9 cellular contexts compared by ENCODE assay signal in genomic region chr2:98476192-98476868, GRCh38. TPM values are rescaled to one million over a fixed set of nuclear protein-coding genes. Genes with fewer than 3 reads are reported as not detected.
A peak's percentile ranks its signal among the peaks of the same experiment; 100 is the strongest.
DNase-seq lines count a peak whose midpoint lies in the region; ATAC-seq and TF ChIP-seq lines count a peak whose summit lies in the region.
"Had no signal": no experiment of that assay in that cellular context is flagged by ENCODE, and none has a peak within 500 bp of the region (broad histone marks: within the 10 kb centered on the region; RNA-seq: fewer than 3 reads in every experiment).

No MANE protein-coding gene starts in this region.

- no peaks in the 10 kb centered on the region for H3K9me3 ChIP-seq in SJCRH30 (replicated peaks)
- H3K9me3 ChIP-seq in neuronal stem cell (replicated peaks in 1 of 2; ENCODE audit: control insufficient read depth in 2 of 2, insufficient read depth in 1 of 2, low read depth in 1 of 2, low read length in 2 of 2) = no peaks in the 10 kb centered on the region
- H3K9me3 ChIP-seq in left ventricle myocardium inferior (replicated peaks) = no peaks in the 10 kb centered on the region

- DNase-seq in NCI-H510A treated with DMSO at 0.1 percent for 48 hours (lab: John Stamatoyannopoulos, UW) (peak; percentile 32), NCI-H510A (lab: John Stamatoyannopoulos, UW) (no peak), SJCRH30 (peak; percentile 53 to 65), neuronal stem cell (ENCODE audit: low spot score) (no peak), left ventricle myocardium inferior (no peak)
- DNase-seq in stimulated activated CD4-positive, alpha-beta T cell treated with anti-CD3 and anti-CD28 coated beads, Interleukin-4, amount 100 ng/mL, for 4 hours = no peak
- DNase-seq: naive B cell had no signal

- no peak for TF ChIP-seq CTCF in left ventricle myocardium inferior (IDR thresholded peaks at IDR 0.05; ENCODE audit: borderline replicate concordance)

- H2AFZ ChIP-seq in neuronal stem cell (ENCODE audit: low read length) = no peak overlapping the region

- H3K79me1 ChIP-seq in neuronal stem cell (ENCODE audit: low read depth, low read length) = peaks cover 7% of the 10 kb centered on the region

- H3K27me3 ChIP-seq in SJCRH30 (no peaks in the 10 kb centered on the region), neuronal stem cell (ENCODE audit: control insufficient read depth in 3 of 3, insufficient read depth in 3 of 3, low read depth in 1 of 3, low read length in 3 of 3) (no peaks in the 10 kb centered on the region), left ventricle myocardium inferior (ENCODE audit: low read depth) (no peaks in the 10 kb centered on the region)

- no peak overlapping the region for H3K4ac ChIP-seq in neuronal stem cell (ENCODE audit: low read length)

- ATAC-seq in HG02642 (IDR thresholded peaks at IDR 0.05; ENCODE audit: poor library complexity, unreplicated experiment) (peak; percentile 31), HG02885 (IDR thresholded peaks at IDR 0.05; ENCODE audit: poor library complexity, unreplicated experiment) (no peak)

- H3K4me2 ChIP-seq in neuronal stem cell (ENCODE audit: insufficient read depth, low read length, poor library complexity, severe bottlenecking) = no peak overlapping the region

- no peak overlapping the region for H2BK12ac ChIP-seq in neuronal stem cell (ENCODE audit: low read length)

- H3K18ac ChIP-seq in neuronal stem cell (ENCODE audit: low read length) = no peak overlapping the region

- H3K23ac ChIP-seq in neuronal stem cell (ENCODE audit: low read depth, low read length, poor library complexity) = peak overlapping the region; percentile 10

- no peak overlapping the region for H3K9ac ChIP-seq in neuronal stem cell (ENCODE audit: low read depth, low read length, poor library complexity)

- no peak overlapping the region for H4K91ac ChIP-seq in neuronal stem cell (ENCODE audit: low read depth, low read length, poor library complexity)

- H3K36me3 ChIP-seq in SJCRH30 (no peaks in the 10 kb centered on the region), neuronal stem cell (replicated peaks in 1 of 2; ENCODE audit: control insufficient read depth in 2 of 2, insufficient read depth in 2 of 2, low read length in 2 of 2) (no peaks in the 10 kb centered on the region), left ventricle myocardium inferior (no peaks in the 10 kb centered on the region)

- H2BK5ac ChIP-seq in neuronal stem cell (ENCODE audit: low read length) = no peak overlapping the region

- H3K27ac ChIP-seq in SJCRH30 = no peak overlapping the region
- no peak overlapping the region for H3K27ac ChIP-seq in neuronal stem cell (replicated peaks; ENCODE audit: low read length)
- H3K27ac ChIP-seq in left ventricle myocardium inferior (replicated peaks) = no peak overlapping the region

- H3K4me1 ChIP-seq in SJCRH30 (peaks cover 42% of the 10 kb centered on the region), neuronal stem cell (ENCODE audit: control insufficient read depth in 2 of 2, insufficient read depth in 1 of 2, low read depth in 1 of 2, low read length in 2 of 2) (peaks cover 4 to 9% of the 10 kb centered on the region in 2 donors), left ventricle myocardium inferior (peaks cover 85% of the 10 kb centered on the region)

- WGBS in neuronal stem cell (ENCODE audit: extremely low coverage in 2 of 2, insufficient read length in 2 of 2, insufficient replicate concordance in 1 of 2), 2 donors = no CpG with 5 or more reads among the region's 9 CpGs

- H3K4me3 ChIP-seq in SJCRH30 (no peak overlapping the region), neuronal stem cell (ENCODE audit: low read length in 2 of 2) (no peak overlapping the region), left ventricle myocardium inferior (no peak overlapping the region)

- H2BK120ac ChIP-seq in neuronal stem cell (ENCODE audit: low read depth, low read length) = no peak overlapping the region

- intact Hi-C loops in left ventricle myocardium inferior (cut with micrococcal nuclease) = no loop called here

- H2AK5ac ChIP-seq in neuronal stem cell (ENCODE audit: low read depth, low read length) = no peak overlapping the region

- H2BK15ac ChIP-seq in neuronal stem cell (ENCODE audit: low read length) = no peak overlapping the region

- H4K8ac ChIP-seq in neuronal stem cell (ENCODE audit: low read depth, low read length) = no peak overlapping the region

- no peak overlapping the region for H3K14ac ChIP-seq in neuronal stem cell (ENCODE audit: low read length)

RNA-seq across cellular contexts. Expression of gene INPP4A, which starts 31.7 kb away (rescaled TPM):
- total RNA-seq in SJCRH30 (2014; rRNA removed; shearing (Covaris generic)) = 21.4 and 25.0 TPM in 2 replicates
- polyA plus RNA-seq in neuronal stem cell (2013, experiment 1 of 2) = 13.5 TPM
- 14.5 TPM for polyA plus RNA-seq in neuronal stem cell (2013, experiment 2 of 2)
- total RNA-seq in left ventricle myocardium inferior = 20.8 TPM

Comparison
In these comparisons a context has a peak if more than half of its experiments do, and no peak if none do; other contexts are left out.
1. DNase-seq: peak in NCI-H510A treated with DMSO at 0.1 percent for 48 hours (single experiment) and SJCRH30 (2 of 2); none in NCI-H510A (single experiment), neuronal stem cell (single experiment), left ventricle myocardium inferior (single experiment) and stimulated activated CD4-positive, alpha-beta T cell treated with anti-CD3 and anti-CD28 coated beads, Interleukin-4, amount 100 ng/mL, for 4 hours (0 of 2).